Comparison of ENCODE assay signal across 8 cellular contexts in genomic region chr9:126327016-126327749, GRCh38. TPM values are rescaled to one million over a fixed set of nuclear protein-coding genes. Genes with fewer than 3 reads are reported as not detected.
DNase-seq lines count a peak whose midpoint lies in the region; ATAC-seq, FAIRE-seq and TF ChIP-seq lines count a peak whose summit lies in the region.

No MANE protein-coding gene starts in this region.

- TF ChIP-seq POLR2A in GM12891 (IDR thresholded peaks at IDR 0.05; ENCODE audit: low read depth, low read length) = no peak

- peak overlapping the region; percentile 21 to 65; a peak in 3 of 4 replicates for H3K4me3 ChIP-seq in DND-41 (ENCODE audit: low read depth in 1 of 2, low read length in 2 of 2)
- H3K4me3 ChIP-seq in iPS DF 6.9 (ENCODE audit: low read length) = peak overlapping the region; percentile 17; the same call in 1 of the 2 replicates
- peak overlapping the region; percentile 59 for H3K4me3 ChIP-seq in skeletal muscle cell (ENCODE audit: low read depth, low read length)

- H3K36me3 ChIP-seq in DND-41 (ENCODE audit: insufficient read depth, low read length) = no peaks in the 10 kb centered on the region
- H3K36me3 ChIP-seq in iPS DF 6.9 (ENCODE audit: control insufficient read depth, insufficient read depth, low read length) = no peaks in the 10 kb centered on the region

- FAIRE-seq in GM12891 (lab: Jason Lieb, UNC) = no peak

- H3K27ac ChIP-seq in DND-41 (ENCODE audit: low read length) = peak overlapping the region; percentile 51
- peak overlapping the region; percentile 90 for H3K27ac ChIP-seq in angular gyrus (ENCODE audit: low read depth, low read length)
- H3K27ac ChIP-seq in iPS DF 6.9 (ENCODE audit: low read length) = no peak overlapping the region

- H3K27me3 ChIP-seq in DND-41 (ENCODE audit: insufficient read depth, low read length, poor library complexity) (peaks cover 12% of the 10 kb centered on the region), iPS DF 6.9 (ENCODE audit: control insufficient read depth, insufficient read depth, low read length) (no peaks in the 10 kb centered on the region)

- CTCF ChIA-PET in GM10248 (lab: Yijun Ruan, JAX) = interaction anchor here (0.9 to 1.6 kb wide), 6 partner anchors 9 to 172 kb away, joined by 3 to 4 read pairs (median 3); no protein-coding TSS in a partner anchor

- WGBS in iPS DF 6.9 (ENCODE audit: insufficient coverage, insufficient read length) = no CpG with 5 or more reads among the region's 59 CpGs

- DNase-seq in DND-41 (peak; percentile 10), NCI-H2171 treated with DMSO at 0.1 percent for 48 hours (lab: John Stamatoyannopoulos, UW) (peak; percentile 46), iPS DF 6.9 (ENCODE audit: low read depth, low spot score) (no peak), skeletal muscle cell (ENCODE audit: low read depth) (no peak), GM10248 (ENCODE audit: extremely low spot score) (no peak), GM12891 (ENCODE audit: insufficient read length, low spot score) (no peak)

- peak overlapping the region; percentile 66 for H3K9ac ChIP-seq in DND-41 (ENCODE audit: low read depth, low read length)

- H3K9me3 ChIP-seq in DND-41 (ENCODE audit: insufficient read depth, low read length, severe bottlenecking) (peaks cover 10% of the 10 kb centered on the region), iPS DF 6.9 (ENCODE audit: control insufficient read depth, insufficient read depth, low read length) (no peaks in the 10 kb centered on the region)

- peak overlapping the region; percentile 66 for H2AFZ ChIP-seq in DND-41 (ENCODE audit: low read depth, low read length)

- H3K79me2 ChIP-seq in DND-41 (ENCODE audit: insufficient read depth, low read length) = peaks cover 3% of the 10 kb centered on the region; the same call in 1 of the 2 replicates

- peak overlapping the region; percentile 82 for H3K4me2 ChIP-seq in DND-41 (ENCODE audit: insufficient read depth, low read length)

- POLR2A ChIA-PET in GM10248 (lab: Yijun Ruan, JAX) = no interaction called here

- no peak for TF ChIP-seq CTCF in DND-41 (IDR thresholded peaks at IDR 0.05; ENCODE audit: borderline replicate concordance, extremely low read depth, low read length, poor library complexity, severe bottlenecking)
- no peak for TF ChIP-seq CTCF in GM10248 (IDR thresholded peaks at IDR 0.05; ENCODE audit: control extremely low read depth, extremely low read depth, low read depth, missing control alignments)

- no peaks in the 10 kb centered on the region for H4K20me1 ChIP-seq in DND-41 (ENCODE audit: insufficient read depth, low read length)

- ATAC-seq in DND-41 (ENCODE audit: insufficient read depth, low read depth) = peak; percentile 50
- ATAC-seq in HG02973 (IDR thresholded peaks at IDR 0.05; ENCODE audit: unreplicated experiment) = no peak

- H3K4me1 ChIP-seq in DND-41 (ENCODE audit: insufficient read depth, low read length) (peaks cover 23% of the 10 kb centered on the region), iPS DF 6.9 (ENCODE audit: control insufficient read depth, insufficient read depth, low read length) (peaks cover 2% of the 10 kb centered on the region; the same call in 1 of the 2 replicates)

TF ChIP-seq in GM12891, 5 proteins besides CTCF, POLR2A, EP300 and RAD21:
- no peak for TF ChIP-seq POLR2AphosphoS5 (IDR thresholded peaks at IDR 0.05; ENCODE audit: low read depth, low read length)
- no peak for TF ChIP-seq TAF1 (IDR thresholded peaks at IDR 0.05; ENCODE audit: low read depth, low read length)
TF ChIP-seq in GM12891: peak in this region for 0.

RNA-seq across cellular contexts. Expression of gene MVB12B, which starts 0.6 kb away (rescaled TPM):
- polyA plus RNA-seq in GM12891 (2012; ENCODE audit: low read depth, missing spikeins) = not detected

Comparison
In these comparisons a context has a peak if more than half of its experiments do, and no peak if none do; other contexts are left out.
1. DNase-seq: peak in DND-41 (single experiment) and NCI-H2171 treated with DMSO at 0.1 percent for 48 hours (single experiment); none in iPS DF 6.9 (single experiment), skeletal muscle cell (single experiment), GM10248 (single experiment) and GM12891 (single experiment).
2. Peak in every context shown above with its lines, with median percentiles within 50 percentile points of each other: H3K4me3 ChIP-seq.